In genomic region chr19:3053218-3053621, GRCh38 we compare ENCODE assay signal across 1 cellular context.
TF ChIP-seq lines count a peak whose summit lies in the region.

No MANE protein-coding gene starts in this region.

TF ChIP-seq in H1, 55 proteins besides CTCF, POLR2A, EP300 and RAD21:
- TF ChIP-seq TEAD4 (IDR thresholded peaks at IDR 0.05; ENCODE audit: low read depth, low read length) (no peak), SIX5 (IDR thresholded peaks at IDR 0.05; ENCODE audit: low read depth, low read length) (0 out of 2 replicates have a peak, but pooled peaks have one; percentile 13), ATF3 (IDR thresholded peaks at IDR 0.05; ENCODE audit: insufficient read depth, low read depth, low read length) (no peak)
TF ChIP-seq in H1: peak in this region for 1.
